In the genomic region with DNA sequence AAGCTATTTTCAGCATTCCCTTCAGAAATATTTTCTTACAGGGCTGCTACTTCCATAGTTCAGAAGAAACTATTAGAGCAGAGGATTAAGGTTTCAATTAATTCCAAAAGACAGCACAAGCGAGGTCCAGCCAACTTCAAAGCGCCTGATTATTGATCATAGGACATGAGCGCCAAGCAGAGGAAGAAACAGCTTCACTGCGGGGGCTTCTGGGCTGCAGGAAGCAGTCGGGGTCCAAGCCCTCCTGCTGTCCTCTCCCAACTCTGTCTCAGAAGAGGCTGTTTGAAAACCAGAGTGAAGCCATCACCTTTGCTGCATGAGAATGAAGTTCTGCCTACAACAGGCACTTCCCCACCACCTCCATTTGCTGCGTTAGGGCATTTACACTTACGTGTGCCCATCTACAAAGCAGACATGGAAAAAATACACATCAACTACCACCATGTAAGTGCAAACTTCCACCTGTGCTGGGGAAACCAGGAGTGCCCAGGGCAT, we compare ENCODE assay signal across 18 cellular contexts. TPM values are rescaled to one million over a fixed set of nuclear protein-coding genes. Genes with fewer than 3 reads are reported as not detected.
DNase-seq lines count a peak whose midpoint lies in the region; ATAC-seq and TF ChIP-seq lines count a peak whose summit lies in the region.
"Had no signal": no experiment of that assay in that cellular context is flagged by ENCODE, and none has a peak within 500 bp of the region (broad histone marks: within the 10 kb centered on the region; RNA-seq: fewer than 3 reads in every experiment).

No MANE protein-coding gene starts in this region.

- H3K4me3 Mint-ChIP-seq in central memory CD8-positive, alpha-beta T cell, result no peak overlapping the region
- H3K4me3 Mint-ChIP-seq: nephron progenitor cell had no signal

- H4K20me1 ChIP-seq in MM.1S (ENCODE audit: insufficient read depth, low read length), result no peaks in the 10 kb centered on the region

- H3K27ac ChIP-seq in MM.1S (ENCODE audit: low read length) (peak overlapping the region; percentile 74), mesodermal cell (ENCODE audit: low read depth, low read length, severe bottlenecking) (peak overlapping the region; percentile 36), suprapubic skin (peak overlapping the region; percentile 21)
- H3K27ac ChIP-seq: SJCRH30 had no signal

- H3K9me3 ChIP-seq in MM.1S (replicated peaks; ENCODE audit: insufficient read depth, low read length), result no peaks in the 10 kb centered on the region
- no peaks in the 10 kb centered on the region for H3K9me3 ChIP-seq in mesodermal cell (ENCODE audit: control insufficient read depth, low read length)
- H3K9me3 ChIP-seq in suprapubic skin, result no peaks in the 10 kb centered on the region
- H3K9me3 ChIP-seq: SJCRH30 had no signal

- no peaks in the 10 kb centered on the region for H3K36me3 Mint-ChIP-seq in central memory CD8-positive, alpha-beta T cell (ENCODE audit: insufficient read depth)

- no peaks in the 10 kb centered on the region for H3K79me2 ChIP-seq in MM.1S (ENCODE audit: low read length)

- peaks cover 10% of the 10 kb centered on the region for H3K27me3 Mint-ChIP-seq in central memory CD8-positive, alpha-beta T cell

- peak overlapping the region; percentile 54 for H3K4me2 ChIP-seq in MM.1S (ENCODE audit: low read depth, low read length)

- no peaks in the 10 kb centered on the region for H3F3A ChIP-seq in MM.1S (ENCODE audit: insufficient read depth, low read length)

- no peak for TF ChIP-seq EP300 in suprapubic skin (IDR thresholded peaks at IDR 0.05)

- TF ChIP-seq CTCF in MM.1S (IDR thresholded peaks at IDR 0.05; ENCODE audit: low read length) (no peak), suprapubic skin (IDR thresholded peaks at IDR 0.05) (no peak)

- ATAC-seq in central memory CD8-positive, alpha-beta T cell (replicated peaks; ENCODE audit: extremely low read depth, poor library complexity, severe bottlenecking), result no peak
- ATAC-seq in HG03139 (IDR thresholded peaks at IDR 0.05; ENCODE audit: unreplicated experiment) (no peak), GM21786 (IDR thresholded peaks at IDR 0.05; ENCODE audit: unreplicated experiment) (no peak), GM18858 (IDR thresholded peaks at IDR 0.05; ENCODE audit: unreplicated experiment) (no peak)
- ATAC-seq: HCT116 had no signal

- no peaks in the 10 kb centered on the region for H3K9me3 Mint-ChIP-seq in central memory CD8-positive, alpha-beta T cell
- H3K9me3 Mint-ChIP-seq: nephron progenitor cell had no signal

- H3K4me3 ChIP-seq in MM.1S (ENCODE audit: low read length), result no peak overlapping the region; the same call in 1 of the 2 replicates
- H3K4me3 ChIP-seq in mesodermal cell (ENCODE audit: extremely low read depth, insufficient read depth, low read length, poor library complexity, severe bottlenecking), result no peak overlapping the region
- no peak overlapping the region for H3K4me3 ChIP-seq in suprapubic skin
- H3K4me3 ChIP-seq: SJCRH30 had no signal

- H3K9me2 ChIP-seq in MM.1S (replicated peaks; ENCODE audit: insufficient read depth, low read length), result no peaks in the 10 kb centered on the region

- WGBS in mesodermal cell (ENCODE audit: insufficient coverage in 2 of 2), 2 experiments, result 54 to 60% methylated on average over 6 to 7 of the region's 7 CpGs
- 63% methylated on average over 7 of the region's 7 CpGs for WGBS in suprapubic skin

- H3K4me1 ChIP-seq in MM.1S (ENCODE audit: low read length) (peaks cover 11% of the 10 kb centered on the region), mesodermal cell (ENCODE audit: control insufficient read depth, insufficient read depth, low read length, poor library complexity, severe bottlenecking) (no peaks in the 10 kb centered on the region), suprapubic skin (no peaks in the 10 kb centered on the region)
- H3K4me1 ChIP-seq: SJCRH30 had no signal

- no peak for TF ChIP-seq POLR2A in suprapubic skin (IDR thresholded peaks at IDR 0.05)

- peak overlapping the region; percentile 72 for H2AFZ ChIP-seq in MM.1S (ENCODE audit: low read length)

- DNase-seq in MM.1S (no peak), suprapubic skin (ENCODE audit: low spot score in 2 of 2) (no peak)
- DNase-seq in central memory CD8-positive, alpha-beta T cell (ENCODE audit: low spot score in 2 of 2), result no peak
- DNase-seq in activated CD4-positive, CD25-positive, alpha-beta regulatory T cell (lab: John Stamatoyannopoulos, UW), result no peak
- DNase-seq: activated effector memory CD4-positive, alpha-beta T cell treated with Interleukin-2 at 50 U/mL for 16 hours; KG1; left ventricle myocardium superior; NCI-H1436 treated with DMSO at 0.1 percent for 48 hours; NCI-H446; nephron progenitor cell; stimulated activated naive CD4-positive, alpha-beta T cell had no signal

- no peaks in the 10 kb centered on the region for H3K36me3 ChIP-seq in MM.1S (replicated peaks; ENCODE audit: insufficient read depth, low read length)
- no peaks in the 10 kb centered on the region for H3K36me3 ChIP-seq in mesodermal cell (ENCODE audit: control insufficient read depth, insufficient read depth, low read length)
- no peaks in the 10 kb centered on the region for H3K36me3 ChIP-seq in suprapubic skin
- H3K36me3 ChIP-seq: SJCRH30 had no signal

- peak overlapping the region; percentile 16; the same call in 1 of the 2 replicates for H3K9ac ChIP-seq in MM.1S (ENCODE audit: low read length)

- H3K27ac Mint-ChIP-seq in central memory CD8-positive, alpha-beta T cell (ENCODE audit: low read depth), result peak overlapping the region; percentile 51

- H3K27me3 ChIP-seq in MM.1S (replicated peaks; ENCODE audit: insufficient read depth, low read length), result no peaks in the 10 kb centered on the region
- H3K27me3 ChIP-seq in suprapubic skin, result no peaks in the 10 kb centered on the region
- H3K27me3 ChIP-seq: SJCRH30 had no signal

- peaks cover 5% of the 10 kb centered on the region for H3K4me1 Mint-ChIP-seq in central memory CD8-positive, alpha-beta T cell

RNA-seq across cellular contexts. Expression of gene SUMO4, which starts 23.9 kb away (rescaled TPM):
- polyA plus RNA-seq in mesodermal cell (2013, experiment 1 of 2), result not detected
- 0.40 TPM for polyA plus RNA-seq in mesodermal cell (2013, experiment 2 of 2)
- 1 to 10 TPM; 1.0 to 6.0 (median 3.4) TPM for total RNA-seq in suprapubic skin
- polyA plus RNA-seq: small intestine had no signal

Comparison
In these comparisons a context has a peak if more than half of its experiments do, and no peak if none do; other contexts are left out.
1. H3K27ac ChIP-seq: peak in every context shown above with its lines; median percentile 74 in MM.1S; 36 in mesodermal cell; 21 in suprapubic skin.